In genomic region chr12:132633901-132634300, GRCh38 we compare ENCODE assay signal across 25 cellular contexts. TPM values are rescaled to one million over a fixed set of nuclear protein-coding genes. Genes with fewer than 3 reads are reported as not detected.
"Had no signal": no experiment of that assay in that cellular context is flagged by ENCODE, and none has a peak within 500 bp of the region (broad histone marks: within the 10 kb centered on the region; RNA-seq: fewer than 3 reads in every experiment).

No MANE protein-coding gene starts in this region.

- H3K27ac ChIP-seq: brain microvascular endothelial cell, cardiac muscle cell, PC-9 had no signal

- H2AFZ ChIP-seq: PC-9 had no signal

- H3K27me3 Mint-ChIP-seq: activated naive CD8-positive, alpha-beta T cell treated with anti-CD3 and anti-CD28 coated beads for 36 hours; T-helper 17 cell had no signal

- H3K4me3 ChIP-seq: cardiac muscle cell, PC-9 had no signal

- H3K9me3 Mint-ChIP-seq: activated naive CD4-positive, alpha-beta T cell treated with anti-CD3 and anti-CD28 coated beads for 36 hours; activated naive CD8-positive, alpha-beta T cell treated with anti-CD3 and anti-CD28 coated beads for 36 hours; WTC11 had no signal

- ATAC-seq: activated CD8-positive, alpha-beta T cell treated with anti-CD3 and anti-CD28 coated beads, Interleukin-2, amount 10 ng/mL, durations not matched to agents 7 days and 5 days; T-helper 17 cell; WTC11 had no signal

- H3K27ac Mint-ChIP-seq: activated CD8-positive, alpha-beta T cell treated with anti-CD3 and anti-CD28 coated beads, Interleukin-2, amount 10 ng/mL, durations not matched to agents 7 days and 5 days; activated naive CD4-positive, alpha-beta T cell treated with anti-CD3 and anti-CD28 coated beads for 36 hours; activated naive CD8-positive, alpha-beta T cell treated with anti-CD3 and anti-CD28 coated beads for 36 hours; T-helper 17 cell; WTC11 had no signal

- H3K4me1 Mint-ChIP-seq: activated naive CD8-positive, alpha-beta T cell treated with anti-CD3 and anti-CD28 coated beads for 36 hours; WTC11 had no signal

- DNase-seq: activated CD4-positive, alpha-beta T cell treated with anti-CD3 and anti-CD28 coated beads for 48 hours; activated CD4-positive, alpha-beta T cell treated with anti-CD3 and anti-CD28 coated beads, Interleukin-2, amount 50 U/mL, for 4 hours; activated CD4-positive, CD25-positive, alpha-beta regulatory T cell treated with anti-CD3 and anti-CD28 coated beads, Interleukin-2, amount 50 U/mL, for 72 hours; activated CD8-positive, alpha-beta memory T cell treated with anti-CD3 and anti-CD28 coated beads, Interleukin-2, amount 50 U/mL, for 48 hours; activated CD8-positive, alpha-beta T cell treated with anti-CD3 and anti-CD28 coated beads, Interleukin-2, amount 10 ng/mL, durations not matched to agents 7 days and 5 days; activated gamma-delta T cell; activated naive CD4-positive, alpha-beta T cell treated with anti-CD3 and anti-CD28 coated beads for 36 hours; activated naive CD8-positive, alpha-beta T cell treated with anti-CD3 and anti-CD28 coated beads for 36 hours; activated T-cell treated with anti-CD3 and anti-CD28 coated beads, Interleukin-2, amount 50 U/mL, for 1 hour; brain microvascular endothelial cell; MM.1S; NCI-H1105; NCI-H1436; NCI-H1694 treated with DMSO at 0.1 percent for 48 hours; NCI-H2029 treated with DMSO at 0.1 percent for 48 hours; NCI-H510A treated with DMSO at 0.1 percent for 48 hours; NCI-H69; NK-92 treated with Interleukin-12 subunit alpha and Interleukin-12 subunit beta, amount 100 ng/mL, for 24 hours; PC-9; SHP77 treated with DMSO at 0.1 percent for 48 hours; T-helper 17 cell; T-helper 9 cell had no signal

- H3K4me2 ChIP-seq: PC-9 had no signal

- H3K27me3 ChIP-seq: brain microvascular endothelial cell, cardiac muscle cell had no signal

- H3K4me3 Mint-ChIP-seq: activated CD8-positive, alpha-beta T cell treated with anti-CD3 and anti-CD28 coated beads, Interleukin-2, amount 10 ng/mL, durations not matched to agents 7 days and 5 days; activated naive CD4-positive, alpha-beta T cell treated with anti-CD3 and anti-CD28 coated beads for 36 hours; activated naive CD8-positive, alpha-beta T cell treated with anti-CD3 and anti-CD28 coated beads for 36 hours; T-helper 17 cell; WTC11 had no signal

RNA-seq across cellular contexts. Expression of gene P2RX2, which starts 15.3 kb away (rescaled TPM):
- total RNA-seq: activated CD8-positive, alpha-beta T cell treated with anti-CD3 and anti-CD28 coated beads, Interleukin-2, amount 10 ng/mL, durations not matched to agents 7 days and 5 days; activated naive CD4-positive, alpha-beta T cell treated with anti-CD3 and anti-CD28 coated beads for 36 hours; activated naive CD8-positive, alpha-beta T cell treated with anti-CD3 and anti-CD28 coated beads for 36 hours; cardiac muscle cell; PC-9; SK-MEL-5; T-helper 17 cell had no signal
- polyA plus RNA-seq: cardiac muscle cell had no signal

RNA-seq across cellular contexts. Expression of gene LRCOL1, which starts 23.5 kb away (rescaled TPM):
- total RNA-seq: activated CD8-positive, alpha-beta T cell treated with anti-CD3 and anti-CD28 coated beads, Interleukin-2, amount 10 ng/mL, durations not matched to agents 7 days and 5 days; activated naive CD4-positive, alpha-beta T cell treated with anti-CD3 and anti-CD28 coated beads for 36 hours; activated naive CD8-positive, alpha-beta T cell treated with anti-CD3 and anti-CD28 coated beads for 36 hours; cardiac muscle cell; PC-9; SK-MEL-5; T-helper 17 cell had no signal
- polyA plus RNA-seq: cardiac muscle cell had no signal
